In genomic region chr2:26479971-26480750, GRCh38 we compare ENCODE assay signal across 29 cellular contexts. TPM values are rescaled to one million over a fixed set of nuclear protein-coding genes. Genes with fewer than 3 reads are reported as not detected.
"Had no signal": no experiment of that assay in that cellular context is flagged by ENCODE, and none has a peak within 500 bp of the region (broad histone marks: within the 10 kb centered on the region; RNA-seq: fewer than 3 reads in every experiment).

No MANE protein-coding gene starts in this region.

- H3K27ac Mint-ChIP-seq: dendritic cell treated with granulocyte-macrophage colony-stimulating factor and Interleukin-4, amounts not matched to agents 40 ng/mL and 50 ng/mL, for 4 days; memory B cell; natural killer cell; stimulated activated effector memory CD8-positive, alpha-beta T cell treated with anti-CD3 and anti-CD28 coated beads, Interleukin-12 subunit alpha, Interleukin-12 subunit beta, amount 100 ng/mL, for 72 hours had no signal

- H3K4me3 Mint-ChIP-seq: dendritic cell treated with granulocyte-macrophage colony-stimulating factor and Interleukin-4, amounts not matched to agents 40 ng/mL and 50 ng/mL, for 4 days; memory B cell; natural killer cell; stimulated activated effector memory CD8-positive, alpha-beta T cell treated with anti-CD3 and anti-CD28 coated beads, Interleukin-12 subunit alpha, Interleukin-12 subunit beta, amount 100 ng/mL, for 72 hours had no signal

- H3K36me3 Mint-ChIP-seq: memory B cell; natural killer cell; stimulated activated effector memory CD8-positive, alpha-beta T cell treated with anti-CD3 and anti-CD28 coated beads, Interleukin-12 subunit alpha, Interleukin-12 subunit beta, amount 100 ng/mL, for 72 hours had no signal

- H3K4me3 ChIP-seq: colonic mucosa, esophagus muscularis mucosa, gastroesophageal sphincter, heart left ventricle, lung, pancreas, smooth muscle cell, stomach, thyroid gland had no signal

- ATAC-seq: foreskin keratinocyte; gastroesophageal sphincter; heart left ventricle; natural killer cell; sciatic nerve; stimulated activated effector memory CD8-positive, alpha-beta T cell treated with anti-CD3 and anti-CD28 coated beads, Interleukin-12 subunit alpha, Interleukin-12 subunit beta, amount 100 ng/mL, for 72 hours had no signal

- H3K4me1 ChIP-seq: colonic mucosa, foreskin keratinocyte had no signal

- H3K27ac ChIP-seq: colonic mucosa, esophagus muscularis mucosa, foreskin keratinocyte, gastroesophageal sphincter, heart left ventricle, neutrophil, pancreas, thyroid gland had no signal

- H3K9me3 Mint-ChIP-seq: dendritic cell treated with granulocyte-macrophage colony-stimulating factor and Interleukin-4, amounts not matched to agents 40 ng/mL and 50 ng/mL, for 4 days; memory B cell; natural killer cell; stimulated activated effector memory CD8-positive, alpha-beta T cell treated with anti-CD3 and anti-CD28 coated beads, Interleukin-12 subunit alpha, Interleukin-12 subunit beta, amount 100 ng/mL, for 72 hours had no signal

- H3K9me3 ChIP-seq: colonic mucosa, esophagus muscularis mucosa, gastroesophageal sphincter, heart left ventricle, neutrophil, pancreas, stomach, thyroid gland had no signal

- H3K27me3 ChIP-seq: colonic mucosa, foreskin keratinocyte, heart left ventricle, pancreas, stomach, thyroid gland had no signal

- H3K36me3 ChIP-seq: colonic mucosa, esophagus muscularis mucosa, gastroesophageal sphincter, heart left ventricle, neutrophil, pancreas, stomach, thyroid gland had no signal

- DNase-seq: colonic mucosa; effector CD8-positive, alpha-beta T cell; foreskin keratinocyte; hippocampal formation; kidney glomerular epithelial cell; natural killer cell; retina; stimulated activated CD4-positive, alpha-beta T cell treated with anti-CD3 and anti-CD28 coated beads, Interleukin-12 subunit alpha, Interleukin-12 subunit beta, amount 100 ng/mL, for 4 hours; stimulated activated CD4-positive, alpha-beta T cell treated with anti-CD3 and anti-CD28 coated beads, Interleukin-2, amount 100 ng/mL, for 24 hours; stimulated activated CD4-positive, alpha-beta T cell treated with anti-CD3 and anti-CD28 coated beads, Interleukin-4, amount 100 ng/mL, for 24 hours; stimulated activated naive CD4-positive, alpha-beta T cell treated with Interleukin-2 at 50 U/mL for 16 hours; stomach; thyroid gland; trophoblast cell had no signal

- H3K4me2 ChIP-seq: smooth muscle cell had no signal

RNA-seq across cellular contexts. Expression of gene OTOF, which starts 2.2 kb away (rescaled TPM):
- total RNA-seq: chondrocyte, colonic mucosa, epithelial cell of proximal tubule, fibroblast of lung, foreskin keratinocyte, smooth muscle cell had no signal
- polyA plus RNA-seq: fibroblast of lung, foreskin keratinocyte, neural cell had no signal
